8 cellular contexts compared by ENCODE assay signal in the genomic region with DNA sequence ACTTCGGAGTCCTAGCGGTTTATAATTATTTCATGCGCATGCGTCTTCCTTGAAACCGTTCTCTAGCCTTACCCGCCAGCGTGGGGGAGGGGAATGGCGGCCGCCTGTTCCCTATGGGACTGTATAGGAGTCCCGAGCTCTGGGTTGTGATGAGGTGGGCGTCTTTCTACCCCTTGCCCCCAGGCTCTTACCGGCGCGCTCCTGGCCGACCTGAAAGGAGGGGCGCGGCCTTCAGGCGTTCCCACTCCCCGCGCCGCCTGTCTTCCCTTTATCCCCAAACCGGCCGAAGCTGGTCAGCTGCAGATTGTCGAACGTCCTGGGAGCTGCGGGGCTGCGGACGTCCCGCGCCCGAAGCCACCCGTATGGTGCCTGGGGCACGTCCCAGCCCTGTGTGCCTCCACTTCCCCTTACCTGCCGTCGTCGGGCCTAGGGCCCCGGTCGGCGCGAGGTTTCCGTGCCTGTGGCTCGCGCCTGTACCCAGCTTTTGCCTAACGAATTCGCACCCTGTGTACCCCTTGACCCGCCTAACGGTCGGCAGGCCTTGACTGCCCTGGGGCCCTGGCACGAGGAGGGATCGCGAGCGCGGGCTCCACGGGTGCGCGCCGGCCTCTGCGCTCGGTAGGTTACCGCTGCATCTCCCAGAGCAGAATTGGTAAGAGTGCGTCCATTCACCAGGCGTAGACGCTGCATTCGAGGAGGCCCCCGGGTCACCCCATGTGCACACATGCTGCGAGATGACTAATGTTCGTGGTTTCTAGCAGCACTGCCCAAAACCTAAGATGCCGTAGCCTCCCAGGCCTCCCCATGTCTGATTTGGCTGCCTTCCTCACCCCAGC. TPM values are rescaled to one million over a fixed set of nuclear protein-coding genes. Genes with fewer than 3 reads are reported as not detected.
A peak's percentile ranks its signal among the peaks of the same experiment; 100 is the strongest.
DNase-seq lines count a peak whose midpoint lies in the region; ATAC-seq lines count a peak whose summit lies in the region.

No MANE protein-coding gene starts in this region.

- DNase-seq in Jurkat, Clone E6-1 (ENCODE audit: low read depth, low spot score), result no peak
- peak; percentile 67 to 75 for DNase-seq in activated CD4-positive, alpha-beta T cell treated with anti-CD3 and anti-CD28 coated beads, Interleukin-2, amount 50 U/mL, for 48 hours
- peak; percentile 18 to 38 (median 36) for DNase-seq in effector memory CD4-positive, alpha-beta T cell
- DNase-seq in midbrain (lab: John Stamatoyannopoulos, UW), result peak; percentile 18
- DNase-seq in stimulated activated naive CD4-positive, alpha-beta T cell treated with Interleukin-2 at 50 U/mL for 16 hours (lab: John Stamatoyannopoulos, UW), result peak; percentile 40
- no peak for DNase-seq in ecto neural progenitor cell (ENCODE audit: low spot score)

- H3K4me3 ChIP-seq in BLaER1 treated with 17β-estradiol and CSF1 and Interleukin-3, amounts not matched to agents 10 nM and 100 nM, result peak overlapping the region; percentile 96 to 100 (median 99)
- H3K4me3 ChIP-seq in Jurkat, Clone E6-1 (ENCODE audit: low read length), result peak overlapping the region; percentile 67
- peak overlapping the region; percentile 41 for H3K4me3 ChIP-seq in effector memory CD4-positive, alpha-beta T cell (ENCODE audit: insufficient read depth, low read depth, low read length, poor library complexity, severe bottlenecking)

- H4K20me1 ChIP-seq in BLaER1 treated with 17β-estradiol and CSF1 and Interleukin-3, amounts not matched to agents 10 nM and 100 nM, result peaks cover 38 to 42% (median 41%) of the 10 kb centered on the region in 11 experiments

- H3K4me2 ChIP-seq in BLaER1 treated with 17β-estradiol and CSF1 and Interleukin-3, amounts not matched to agents 10 nM and 100 nM, result peak overlapping the region; percentile 90 to 100 (median 98)

- H3K27ac ChIP-seq in BLaER1 treated with 17β-estradiol and CSF1 and Interleukin-3, amounts not matched to agents 10 nM and 100 nM, result peak overlapping the region; percentile 97 to 100 (median 99)
- H3K27ac ChIP-seq in effector memory CD4-positive, alpha-beta T cell (ENCODE audit: insufficient read depth, low read length, poor library complexity, severe bottlenecking), result peak overlapping the region; percentile 97

- no peaks in the 10 kb centered on the region; a peak in 5 of 22 replicates for H3K9me3 ChIP-seq in BLaER1 treated with 17β-estradiol and CSF1 and Interleukin-3, amounts not matched to agents 10 nM and 100 nM (replicated peaks in 1 of 11)
- no peaks in the 10 kb centered on the region for H3K9me3 ChIP-seq in effector memory CD4-positive, alpha-beta T cell (ENCODE audit: control insufficient read depth, low read length)

- ATAC-seq in GM21381 (IDR thresholded peaks at IDR 0.05; ENCODE audit: unreplicated experiment), result peak; percentile 6

- peak overlapping the region; percentile 98 to 100 (median 100) for H3K9ac ChIP-seq in BLaER1 treated with 17β-estradiol and CSF1 and Interleukin-3, amounts not matched to agents 10 nM and 100 nM

- H3K4me1 ChIP-seq in BLaER1 treated with 17β-estradiol and CSF1 and Interleukin-3, amounts not matched to agents 10 nM and 100 nM, result peaks cover 16 to 42% (median 33%) of the 10 kb centered on the region in 10 experiments
- peaks cover 29% of the 10 kb centered on the region for H3K4me1 ChIP-seq in effector memory CD4-positive, alpha-beta T cell (ENCODE audit: control insufficient read depth, insufficient read depth, low read length, poor library complexity, severe bottlenecking)

- H3K27me3 ChIP-seq in BLaER1 treated with 17β-estradiol and CSF1 and Interleukin-3, amounts not matched to agents 10 nM and 100 nM, result no peaks in the 10 kb centered on the region
- H3K27me3 ChIP-seq in effector memory CD4-positive, alpha-beta T cell (replicated peaks; ENCODE audit: control insufficient read depth, insufficient read depth, low read length, poor library complexity, severe bottlenecking), result no peaks in the 10 kb centered on the region

- H3K36me3 ChIP-seq in BLaER1 treated with 17β-estradiol and CSF1 and Interleukin-3, amounts not matched to agents 10 nM and 100 nM, result peaks cover 33 to 51% (median 35%) of the 10 kb centered on the region in 11 experiments
- H3K36me3 ChIP-seq in effector memory CD4-positive, alpha-beta T cell (ENCODE audit: control insufficient read depth, insufficient read depth, low read length), result peaks cover 33% of the 10 kb centered on the region

RNA-seq across cellular contexts. Expression of a gene that starts 0.7 kb away (rescaled TPM):
- 920 TPM for polyA plus RNA-seq in Jurkat, Clone E6-1 (2012; ENCODE audit: insufficient read depth, insufficient read length)

RNA-seq across cellular contexts. Expression of a gene that starts 56.7 kb away (rescaled TPM):
- not detected for polyA plus RNA-seq in Jurkat, Clone E6-1 (2012; ENCODE audit: insufficient read depth, insufficient read length)

Comparison
In these comparisons a context has a peak if more than half of its experiments do, and no peak if none do; other contexts are left out.
1. H3K4me3 ChIP-seq: peak in every context shown above with its lines; median percentile 99 in BLaER1 treated with 17β-estradiol and CSF1 and Interleukin-3, amounts not matched to agents 10 nM and 100 nM; 67 in Jurkat, Clone E6-1; 41 in effector memory CD4-positive, alpha-beta T cell.
2. DNase-seq: peak in activated CD4-positive, alpha-beta T cell treated with anti-CD3 and anti-CD28 coated beads, Interleukin-2, amount 50 U/mL, for 48 hours (2 of 2), effector memory CD4-positive, alpha-beta T cell (3 of 3), midbrain (single experiment) and stimulated activated naive CD4-positive, alpha-beta T cell treated with Interleukin-2 at 50 U/mL for 16 hours (single experiment); none in Jurkat, Clone E6-1 (single experiment) and ecto neural progenitor cell (single experiment).